ENCODE assay signal across 10 cellular contexts in the genomic region with DNA sequence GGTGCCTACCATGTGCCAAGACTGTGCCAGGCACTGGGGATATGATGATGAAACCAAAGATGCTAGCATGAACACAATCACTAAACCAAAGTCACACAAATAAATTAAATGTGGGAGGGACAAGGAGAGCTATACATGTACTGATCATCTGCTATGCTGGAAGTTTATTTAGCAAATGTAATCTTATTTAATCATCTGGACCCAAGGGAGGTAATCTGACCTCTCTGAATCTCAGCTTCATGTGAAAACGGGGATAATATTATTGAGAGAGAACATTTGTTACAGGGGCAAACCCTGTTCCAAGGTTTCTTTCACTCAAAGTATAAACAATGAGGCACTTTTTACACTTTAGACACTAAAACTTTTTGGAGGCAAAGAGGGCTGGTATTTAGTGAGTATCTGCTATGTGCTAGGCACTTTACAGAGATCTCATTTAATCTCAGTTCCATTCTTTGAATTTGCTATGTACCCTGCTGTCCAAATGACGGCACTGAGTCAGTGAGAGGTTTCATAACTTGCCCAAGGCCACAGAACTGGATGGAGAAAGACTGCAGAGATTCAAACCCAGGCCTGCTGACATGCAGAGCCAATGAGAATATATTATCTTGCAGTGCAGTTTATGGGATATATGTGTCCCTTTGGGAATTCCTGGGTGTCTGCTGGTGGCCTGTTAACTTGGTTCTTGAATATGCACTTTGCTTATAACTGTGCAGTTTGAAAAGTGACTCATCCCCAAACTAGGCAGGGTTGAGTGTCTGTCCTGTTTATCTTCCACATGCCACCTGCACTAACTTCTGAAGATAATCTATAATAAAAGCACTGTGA. TPM values are rescaled to one million over a fixed set of nuclear protein-coding genes. Genes with fewer than 3 reads are reported as not detected.
DNase-seq lines count a peak whose midpoint lies in the region; ATAC-seq, FAIRE-seq and TF ChIP-seq lines count a peak whose summit lies in the region.
"Had no signal": no experiment of that assay in that cellular context is flagged by ENCODE, and none has a peak within 500 bp of the region (broad histone marks: within the 10 kb centered on the region; RNA-seq: fewer than 3 reads in every experiment).

No MANE protein-coding gene starts in this region.

- peak; percentile 43; the same call in 1 of the 2 replicates for TF ChIP-seq EP300 in K562 (IDR thresholded peaks at IDR 0.05; ENCODE audit: low read length)

- no peaks in the 10 kb centered on the region for H3K9me2 ChIP-seq in Karpas-422 (replicated peaks; ENCODE audit: insufficient read depth, low read length)

- TF ChIP-seq CTCF in K562 (IDR thresholded peaks at IDR 0.05 in 2 of 3, conservative IDR thresholded peaks at IDR 0.05 in 1 of 3; ENCODE audit: insufficient read depth in 2 of 3, low read depth in 1 of 3, low read length in 3 of 3): no peak

- H3K4me3 ChIP-seq in Karpas-422 (ENCODE audit: low read length) (peak overlapping the region; percentile 55), K562 (no peak overlapping the region), small intestine (ENCODE audit: low read depth in 1 of 2, low read length in 2 of 2) (no peak overlapping the region)

- FAIRE-seq in K562 (lab: Jason Lieb, UNC): peak; percentile 75
- no peak for FAIRE-seq in small intestine (lab: Jason Lieb, UNC)

- H3K27ac Mint-ChIP-seq in stimulated activated memory B cell treated with anti-CD40 and anti-IgM and Interleukin-4, amounts not matched to agents 10 μg/mL and 1 μg/mL and 100 μg/mL, for 72 hours: peak overlapping the region; percentile 98

- H3K4me1 Mint-ChIP-seq in stimulated activated memory B cell treated with anti-CD40 and anti-IgM and Interleukin-4, amounts not matched to agents 10 μg/mL and 1 μg/mL and 100 μg/mL, for 72 hours: peaks cover 46% of the 10 kb centered on the region

- H3K36me3 ChIP-seq in Karpas-422 (ENCODE audit: insufficient read depth, low read length): no peaks in the 10 kb centered on the region
- peaks cover 7% of the 10 kb centered on the region; the same call in 1 of the 3 replicates for H3K36me3 ChIP-seq in K562 (ENCODE audit: control insufficient read depth, insufficient read depth, low read length)
- H3K36me3 ChIP-seq in small intestine (ENCODE audit: control insufficient read depth in 2 of 2, insufficient read depth in 2 of 2, low read length in 2 of 2): no peaks in the 10 kb centered on the region

- 11% methylated on average over 2 of the region's 2 CpGs for WGBS in K562 (ENCODE audit: insufficient coverage, low coverage, missing lambda C conversion rate)
- 48 to 57% (median 54%) methylated on average over 2 of the region's 2 CpGs for WGBS in small intestine, 3 donors

- H3K4me3 Mint-ChIP-seq in stimulated activated memory B cell treated with anti-CD40 and anti-IgM and Interleukin-4, amounts not matched to agents 10 μg/mL and 1 μg/mL and 100 μg/mL, for 72 hours: no peak overlapping the region

- H3K79me2 ChIP-seq in Karpas-422 (ENCODE audit: low read length) (peaks cover 18% of the 10 kb centered on the region), K562 (ENCODE audit: control insufficient read depth, insufficient read depth, low read length) (peaks cover 16% of the 10 kb centered on the region)

- CTCF ChIA-PET in K562 (lab: Yijun Ruan, JAX; ENCODE audit: low intra/inter-chr PET ratio): no interaction called here

- H3K9me3 Mint-ChIP-seq in stimulated activated memory B cell treated with anti-CD40 and anti-IgM and Interleukin-4, amounts not matched to agents 10 μg/mL and 1 μg/mL and 100 μg/mL, for 72 hours: no peaks in the 10 kb centered on the region

- H3K27me3 Mint-ChIP-seq in stimulated activated memory B cell treated with anti-CD40 and anti-IgM and Interleukin-4, amounts not matched to agents 10 μg/mL and 1 μg/mL and 100 μg/mL, for 72 hours: no peaks in the 10 kb centered on the region

- H3K27me3 ChIP-seq in Karpas-422 (ENCODE audit: low read length) (no peaks in the 10 kb centered on the region), K562 (ENCODE audit: control insufficient read depth in 2 of 2, insufficient read depth in 2 of 2, low read length in 2 of 2) (no peaks in the 10 kb centered on the region), small intestine (ENCODE audit: control insufficient read depth in 2 of 2, insufficient read depth in 2 of 2, low read length in 2 of 2) (no peaks in the 10 kb centered on the region)

- intact Hi-C loops in K562 (cut with micrococcal nuclease): loop anchor here (5.0 to 10.0 kb wide), 3 partner anchors 82 to 227 kb away; a partner anchor contains a TSS

- H3K4me1 ChIP-seq in Karpas-422 (ENCODE audit: low read length): peaks cover 49% of the 10 kb centered on the region
- H3K4me1 ChIP-seq in K562 (replicated peaks in 1 of 2; ENCODE audit: control insufficient read depth in 2 of 2, insufficient read depth in 2 of 2, low read length in 2 of 2): peaks cover 3 to 21% of the 10 kb centered on the region in 2 experiments
- H3K4me1 ChIP-seq in small intestine (ENCODE audit: control insufficient read depth in 2 of 2, insufficient read depth in 1 of 2, low read depth in 1 of 2, low read length in 1 of 2): peaks cover 0 to 3% of the 10 kb centered on the region in 2 donors

- in situ Hi-C loops in K562 (cut with MboI): no loop called here

- no peaks in the 10 kb centered on the region for H4K20me1 ChIP-seq in Karpas-422 (ENCODE audit: insufficient read depth, low read depth, low read length)
- peaks cover 8% of the 10 kb centered on the region for H4K20me1 ChIP-seq in K562 (replicated peaks; ENCODE audit: control insufficient read depth, insufficient read depth, low read length)

- no peak for TF ChIP-seq RAD21 in K562 (CRISPR knock-in tag; conservative IDR thresholded peaks at IDR 0.05 in 1 of 2, IDR thresholded peaks at IDR 0.05 in 1 of 2)

- peak overlapping the region; percentile 66 for H3K9ac ChIP-seq in Karpas-422 (ENCODE audit: low read length)
- H3K9ac ChIP-seq in K562 (ENCODE audit: insufficient read depth in 1 of 2, low read depth in 2 of 2, low read length in 2 of 2): no peak overlapping the region
- H3K9ac ChIP-seq: parathyroid adenoma had no signal

- TF ChIP-seq POLR2A in K562 (conservative IDR thresholded peaks at IDR 0.05): no peak

- peaks cover 18% of the 10 kb centered on the region for H3K36me3 Mint-ChIP-seq in stimulated activated memory B cell treated with anti-CD40 and anti-IgM and Interleukin-4, amounts not matched to agents 10 μg/mL and 1 μg/mL and 100 μg/mL, for 72 hours

- ATAC-seq in K562: no peak
- ATAC-seq in stimulated activated memory B cell treated with anti-CD40 and anti-IgM and Interleukin-4, amounts not matched to agents 10 μg/mL and 1 μg/mL and 100 μg/mL, for 72 hours: no peak

- no peaks in the 10 kb centered on the region for H3K9me1 ChIP-seq in K562 (ENCODE audit: control insufficient read depth, insufficient read depth, low read length)

- H3K27ac ChIP-seq in Karpas-422 (ENCODE audit: low read length) (peak overlapping the region; percentile 92), K562 (ENCODE audit: extremely low read depth, low read depth, low read length) (no peak overlapping the region; the same call in 2 of the 3 replicates), small intestine (ENCODE audit: low read depth in 1 of 2, low read length in 1 of 2) (no peak overlapping the region)
- H3K27ac ChIP-seq: parathyroid adenoma had no signal

- POLR2A ChIA-PET in K562 (lab: Yijun Ruan, JAX): interaction anchor here (0.7 to 2.8 kb wide), 4 partner anchors 10 to 22 kb away, joined by 3 to 10 read pairs (median 4); no protein-coding TSS in a partner anchor

- no TSS peak for BruUV-seq in K562 (replicated peaks; lab: Mats Ljungman, UMichigan)

- H2AFZ ChIP-seq in Karpas-422 (ENCODE audit: low read length) (0 out of 2 replicates have a peak overlapping the region, but pooled peaks have one; percentile 33), K562 (ENCODE audit: low read depth, low read length) (no peak overlapping the region)
- H2AFZ ChIP-seq: parathyroid adenoma had no signal

- H3K9me3 ChIP-seq in Karpas-422 (ENCODE audit: low read length): no peaks in the 10 kb centered on the region
- H3K9me3 ChIP-seq in K562 (replicated peaks; ENCODE audit: control insufficient read depth, insufficient read depth, low read depth, low read length): no peaks in the 10 kb centered on the region
- H3K9me3 ChIP-seq in small intestine (ENCODE audit: control insufficient read depth, low read depth): no peaks in the 10 kb centered on the region

- peak; percentile 61 to 63 for DNase-seq in activated T-cell treated with anti-CD3 and anti-CD28 coated beads, Interleukin-2, amount 50 U/mL, for 48 hours
- DNase-seq in activated T-cell treated with anti-CD3 and anti-CD28 coated beads, Interleukin-2, amount 50 U/mL, for 1 hour: no peak
- DNase-seq in Karpas-422 (no peak), K562 (ENCODE audit: extremely low read depth in 1 of 4, low spot score in 3 of 4) (peak in 2 of 4 experiments; percentile 32 to 60), epidermal melanocyte (ENCODE audit: insufficient read length, low spot score) (no peak), COLO668 (lab: John Stamatoyannopoulos, UW; ENCODE audit: unreplicated experiment) (no peak), small intestine (no peak)
- DNase-seq: DMS79 had no signal

- peak overlapping the region; percentile 92 for H3K4me2 ChIP-seq in Karpas-422 (ENCODE audit: low read depth, low read length, poor library complexity, severe bottlenecking)
- no peak overlapping the region for H3K4me2 ChIP-seq in K562 (ENCODE audit: insufficient read depth, low read length)

TF ChIP-seq in K562, 482 proteins besides CTCF, POLR2A, EP300 and RAD21 (continues in another document):
- TF ChIP-seq KLF1 (tag; IDR thresholded peaks at IDR 0.05): no peak

RNA-seq across cellular contexts. Expression of a gene that starts 3.3 kb away (rescaled TPM):
- total RNA-seq in Karpas-422 (2014; rRNA removed; shearing (Covaris generic); ENCODE audit: low replicate concordance): 39.9 and 63.6 TPM in 2 replicates
- 293 and 377 TPM in 2 replicates for total RNA-seq in K562 (2011; cell fraction: chromatin; rRNA removed; ENCODE audit: low replicate concordance)
- total RNA-seq in K562 (2011; cell fraction: nucleolus; rRNA removed): 176 and 183 TPM in 2 replicates
- total RNA-seq in K562 (2011; cell fraction: nucleoplasm; rRNA removed): 261 and 321 TPM in 2 replicates
- total RNA-seq in K562 (2014; rRNA removed): 20.5 and 25.7 TPM in 2 replicates
- 32.3 and 36.0 TPM in 2 replicates for total RNA-seq in K562 (2014; rRNA removed; fragmentation: Illumina TruSeq; extraction: Trizol)
- 25.7 and 27.7 TPM in 2 replicates for total RNA-seq in K562 (2015; rRNA removed; fragmentation: Illumina TruSeq; extraction: Trizol)
- total RNA-seq in K562 (2021): 63.5 and 65.3 TPM in 2 replicates
- polyA plus RNA-seq in K562 (2011; rRNA removed): 48.7 and 56.4 TPM in 2 replicates
- 23.8 and 39.3 TPM in 2 replicates for polyA plus RNA-seq in K562 (2011; cell fraction: cytosol; rRNA removed)
- 222 and 235 TPM in 2 replicates for polyA plus RNA-seq in K562 (2011; cell fraction: nucleus; rRNA removed)
- 39.0 and 51.7 TPM in 2 replicates for polyA plus RNA-seq in K562 (2012)
- polyA plus RNA-seq in K562 (2014; fragmentation: Illumina TruSeq; extraction: Trizol): 45.1 and 48.7 TPM in 2 replicates
- 1 to 10 TPM; 6.5 to 8.4 TPM for polyA plus RNA-seq in K562 (2014; fragmentation: Nextera tagmentation; extraction: Ambion mirVana)
- 38.6 and 44.3 TPM in 2 replicates for polyA plus RNA-seq in K562 (2014; rRNA removed)
- 65.7 and 67.5 TPM in 2 replicates for polyA minus RNA-seq in K562 (2011; rRNA and poly(A)+ RNA removed)
- polyA minus RNA-seq in K562 (2011; cell fraction: cytosol; rRNA and poly(A)+ RNA removed): 23.8 and 28.4 TPM in 2 replicates
- polyA minus RNA-seq in K562 (2011; cell fraction: nucleus; rRNA and poly(A)+ RNA removed): 55.1 and 86.6 TPM in 2 replicates
- 10 to 100 TPM; 16.8 to 21.1 (median 20.1) TPM for polyA plus RNA-seq in small intestine

Comparison
In these comparisons a context has a peak if more than half of its experiments do, and no peak if none do; other contexts are left out.
1. DNase-seq: peak in activated T-cell treated with anti-CD3 and anti-CD28 coated beads, Interleukin-2, amount 50 U/mL, for 48 hours (2 of 2); none in activated T-cell treated with anti-CD3 and anti-CD28 coated beads, Interleukin-2, amount 50 U/mL, for 1 hour (single experiment), Karpas-422 (single experiment), epidermal melanocyte (single experiment), COLO668 (single experiment) and small intestine (single experiment).